ENCODE assay signal across 10 cellular contexts in the genomic region with DNA sequence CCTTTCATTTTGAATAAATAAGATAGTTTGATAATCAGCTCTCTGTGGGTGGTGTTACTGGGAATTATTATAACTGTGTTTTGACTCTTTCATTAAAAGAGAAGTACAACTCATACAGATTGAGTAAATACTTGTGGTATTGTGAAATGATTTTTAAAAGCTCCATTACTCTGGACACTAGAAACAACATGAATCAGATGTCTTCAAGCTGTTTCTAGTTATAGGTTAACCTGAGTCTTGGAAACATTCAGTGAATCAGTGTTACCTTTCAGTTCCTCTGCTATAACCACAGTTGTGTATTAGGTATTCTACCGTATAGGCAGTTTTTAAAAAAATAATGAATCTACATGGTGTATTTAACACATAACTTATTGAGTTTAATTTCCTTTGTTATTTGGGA.
DNase-seq lines count a peak whose midpoint lies in the region; ATAC-seq, FAIRE-seq and TF ChIP-seq lines count a peak whose summit lies in the region.
"Had no signal": no experiment of that assay in that cellular context is flagged by ENCODE, and none has a peak within 500 bp of the region (broad histone marks: within the 10 kb centered on the region; RNA-seq: fewer than 3 reads in every experiment).

No MANE protein-coding gene starts in this region.

- no peaks in the 10 kb centered on the region for H3K27me3 ChIP-seq in astrocyte (ENCODE audit: insufficient read depth, low read length)

- no peaks in the 10 kb centered on the region for H3K9me3 ChIP-seq in astrocyte (ENCODE audit: insufficient read depth, low read depth, low read length)

- H3K36me3 ChIP-seq in astrocyte (ENCODE audit: insufficient read depth, low read length): no peaks in the 10 kb centered on the region

- H3K79me2 ChIP-seq in astrocyte (ENCODE audit: insufficient read depth, low read length): no peaks in the 10 kb centered on the region

- no peak overlapping the region for H3K4me3 ChIP-seq in astrocyte (ENCODE audit: insufficient read depth, low read depth, low read length)

- CTCF ChIA-PET in activated CD8-positive, alpha-beta memory T cell treated with anti-CD3 and anti-CD28 coated beads, Interleukin-2, amount 10 ng/mL, durations not matched to agents 7 days and 5 days (lab: Charles Lee): interaction anchor here (1.5 kb wide), 1 partner anchor 14 kb away, joined by 6 read pairs; no protein-coding TSS in a partner anchor

- H2AFZ ChIP-seq in astrocyte (ENCODE audit: low read depth, low read length): no peak overlapping the region

- peaks cover 3% of the 10 kb centered on the region for H3K9me3 Mint-ChIP-seq in activated CD8-positive, alpha-beta memory T cell treated with anti-CD3 and anti-CD28 coated beads, Interleukin-2, amount 10 ng/mL, durations not matched to agents 7 days and 5 days (ENCODE audit: low read depth)
- H3K9me3 Mint-ChIP-seq in astrocyte (ENCODE audit: unreplicated experiment): no peaks in the 10 kb centered on the region
- no peaks in the 10 kb centered on the region for H3K9me3 Mint-ChIP-seq in stimulated activated effector memory CD8-positive, alpha-beta T cell treated with anti-CD3 and anti-CD28 coated beads, Interleukin-12 subunit alpha, Interleukin-12 subunit beta, amount 100 ng/mL, for 72 hours

- H3K27ac ChIP-seq in astrocyte (ENCODE audit: low read depth, low read length): no peak overlapping the region

- H3K27me3 Mint-ChIP-seq in activated CD8-positive, alpha-beta memory T cell treated with anti-CD3 and anti-CD28 coated beads, Interleukin-2, amount 10 ng/mL, durations not matched to agents 7 days and 5 days: no peaks in the 10 kb centered on the region
- H3K27me3 Mint-ChIP-seq in astrocyte (ENCODE audit: low read depth, unreplicated experiment): peaks cover 2% of the 10 kb centered on the region
- H3K27me3 Mint-ChIP-seq: B cell had no signal

- H3K27ac Mint-ChIP-seq in activated CD8-positive, alpha-beta memory T cell treated with anti-CD3 and anti-CD28 coated beads, Interleukin-2, amount 10 ng/mL, durations not matched to agents 7 days and 5 days: peak overlapping the region; percentile 30
- H3K27ac Mint-ChIP-seq in astrocyte (ENCODE audit: unreplicated experiment): no peak overlapping the region
- H3K27ac Mint-ChIP-seq in stimulated activated effector memory CD8-positive, alpha-beta T cell treated with anti-CD3 and anti-CD28 coated beads, Interleukin-12 subunit alpha, Interleukin-12 subunit beta, amount 100 ng/mL, for 72 hours: peak overlapping the region; percentile 65
- H3K27ac Mint-ChIP-seq: B cell had no signal

- peaks cover 33% of the 10 kb centered on the region for H3K4me1 Mint-ChIP-seq in activated CD8-positive, alpha-beta memory T cell treated with anti-CD3 and anti-CD28 coated beads, Interleukin-2, amount 10 ng/mL, durations not matched to agents 7 days and 5 days
- H3K4me1 Mint-ChIP-seq in astrocyte (ENCODE audit: low read depth, unreplicated experiment): no peaks in the 10 kb centered on the region
- peaks cover 16% of the 10 kb centered on the region for H3K4me1 Mint-ChIP-seq in stimulated activated effector memory CD8-positive, alpha-beta T cell treated with anti-CD3 and anti-CD28 coated beads, Interleukin-12 subunit alpha, Interleukin-12 subunit beta, amount 100 ng/mL, for 72 hours
- H3K4me1 Mint-ChIP-seq: B cell had no signal

- DNase-seq in activated CD8-positive, alpha-beta memory T cell treated with anti-CD3 and anti-CD28 coated beads, Interleukin-2, amount 10 ng/mL, durations not matched to agents 7 days and 5 days: no peak
- no peak for DNase-seq in activated CD8-positive, alpha-beta memory T cell treated with anti-CD3 and anti-CD28 coated beads for 24 hours
- DNase-seq in astrocyte (ENCODE audit: low read depth) (no peak), NCI-H524 treated with DMSO at 0.1 percent for 48 hours (lab: John Stamatoyannopoulos, UW) (no peak), NCI-H1105 treated with DMSO at 0.1 percent for 48 hours (lab: John Stamatoyannopoulos, UW) (no peak)
- DNase-seq in stimulated activated effector memory CD8-positive, alpha-beta T cell treated with anti-CD3 and anti-CD28 coated beads, Interleukin-12 subunit alpha, Interleukin-12 subunit beta, amount 100 ng/mL, for 72 hours (ENCODE audit: low spot score in 2 of 2): no peak
- DNase-seq: NCI-H446 treated with DMSO at 0.1 percent for 48 hours had no signal

- ATAC-seq in activated CD8-positive, alpha-beta memory T cell treated with anti-CD3 and anti-CD28 coated beads, Interleukin-2, amount 10 ng/mL, durations not matched to agents 7 days and 5 days: peak; percentile 21
- ATAC-seq in HG03066 (IDR thresholded peaks at IDR 0.05; ENCODE audit: low read depth, unreplicated experiment) (peak; percentile 87), GM21576 (IDR thresholded peaks at IDR 0.05; ENCODE audit: unreplicated experiment) (no peak)
- ATAC-seq in stimulated activated effector memory CD8-positive, alpha-beta T cell treated with anti-CD3 and anti-CD28 coated beads, Interleukin-12 subunit alpha, Interleukin-12 subunit beta, amount 100 ng/mL, for 72 hours: peak; percentile 86

- FAIRE-seq in astrocyte (lab: Jason Lieb, UNC): peak; percentile 59

- H3K36me3 Mint-ChIP-seq in activated CD8-positive, alpha-beta memory T cell treated with anti-CD3 and anti-CD28 coated beads, Interleukin-2, amount 10 ng/mL, durations not matched to agents 7 days and 5 days: peaks cover 3% of the 10 kb centered on the region
- H3K36me3 Mint-ChIP-seq in astrocyte (ENCODE audit: low read depth, unreplicated experiment): no peaks in the 10 kb centered on the region
- H3K36me3 Mint-ChIP-seq in stimulated activated effector memory CD8-positive, alpha-beta T cell treated with anti-CD3 and anti-CD28 coated beads, Interleukin-12 subunit alpha, Interleukin-12 subunit beta, amount 100 ng/mL, for 72 hours: peaks cover 4% of the 10 kb centered on the region

- no peak overlapping the region for H3K9ac ChIP-seq in astrocyte (ENCODE audit: low read length)

- no peak for TF ChIP-seq CTCF in astrocyte (IDR thresholded peaks at IDR 0.05; ENCODE audit: insufficient read depth, low read depth, low read length)

- H3K4me2 ChIP-seq in astrocyte (ENCODE audit: low read length): no peak overlapping the region

- no peak overlapping the region for H3K4me3 Mint-ChIP-seq in activated CD8-positive, alpha-beta memory T cell treated with anti-CD3 and anti-CD28 coated beads, Interleukin-2, amount 10 ng/mL, durations not matched to agents 7 days and 5 days
- no peak overlapping the region for H3K4me3 Mint-ChIP-seq in astrocyte (ENCODE audit: unreplicated experiment)
- H3K4me3 Mint-ChIP-seq in stimulated activated effector memory CD8-positive, alpha-beta T cell treated with anti-CD3 and anti-CD28 coated beads, Interleukin-12 subunit alpha, Interleukin-12 subunit beta, amount 100 ng/mL, for 72 hours: peak overlapping the region; percentile 45
- H3K4me3 Mint-ChIP-seq: B cell had no signal

- H4K20me1 ChIP-seq in astrocyte (ENCODE audit: insufficient read depth, low read length): no peaks in the 10 kb centered on the region

- no peaks in the 10 kb centered on the region for H3K4me1 ChIP-seq in astrocyte (ENCODE audit: insufficient read depth, low read length)
